Comparison of ENCODE assay signal across 24 cellular contexts in genomic region chr4:28277931-28278330, GRCh38.
DNase-seq lines count a peak whose midpoint lies in the region; TF ChIP-seq lines count a peak whose summit lies in the region.
"Had no signal": no experiment of that assay in that cellular context is flagged by ENCODE, and none has a peak within 500 bp of the region (broad histone marks: within the 10 kb centered on the region; RNA-seq: fewer than 3 reads in every experiment).

No MANE protein-coding gene starts in this region.

- CTCF ChIA-PET in HEK293T (lab: Yijun Ruan, JAX), result no interaction called here

- DNase-seq in EL (peak; percentile 23), globus pallidus (ENCODE audit: low spot score) (peak; percentile 86), putamen (ENCODE audit: low spot score) (peak; percentile 74), NCI-H1417 (lab: John Stamatoyannopoulos, UW) (no peak), NCI-H2107 (lab: John Stamatoyannopoulos, UW) (no peak), HEK293T (ENCODE audit: extremely low spot score) (no peak)
- DNase-seq: activated CD4-positive, alpha-beta T cell treated with anti-CD3 and anti-CD28 coated beads for 4 hours; activated naive CD4-positive, alpha-beta T cell treated with anti-CD3 and anti-CD28 coated beads, Interleukin-2, amount 50 U/mL, for 16 hours; activated T-cell treated with anti-CD3 and anti-CD28 coated beads, Interleukin-2, amount 50 U/mL, for 72 hours; aorta; CD4-positive, CD25-positive, alpha-beta regulatory T cell; DMS 273 treated with DMSO at 0.1 percent for 48 hours; GF-D8; Kasumi-1; left colon; NCI-H1092; NCI-H2029; NCI-H226; pancreas; right lobe of liver; SHP77 treated with DMSO at 0.1 percent for 48 hours; stimulated activated CD8-positive, alpha-beta memory T cell treated with anti-CD3 and anti-CD28 coated beads, Interleukin-4, amount 100 ng/mL, for 48 hours had no signal

- peak overlapping the region; percentile 39 for H3K27ac ChIP-seq in VCaP
- H3K27ac ChIP-seq: esophagus muscularis mucosa, pancreas, right lobe of liver had no signal

- no peak for TF ChIP-seq CTCF in VCaP (conservative IDR thresholded peaks at IDR 0.05)

- POLR2A ChIA-PET in HEK293T (lab: Yijun Ruan, JAX), result no interaction called here

TF ChIP-seq in HEK293T, 16 proteins besides CTCF, POLR2A, EP300 and RAD21:
- no peak for TF ChIP-seq ELF4 (IDR thresholded peaks at IDR 0.05)
- TF ChIP-seq BHLHE40 (IDR thresholded peaks at IDR 0.05; ENCODE audit: borderline replicate concordance), result no peak
- TF ChIP-seq L3MBTL2 (conservative IDR thresholded peaks at IDR 0.05), result no peak
- TF ChIP-seq HDGF (IDR thresholded peaks at IDR 0.05; ENCODE audit: borderline replicate concordance), result no peak

Comparison
In these comparisons a context has a peak if more than half of its experiments do, and no peak if none do; other contexts are left out.
1. DNase-seq: peak in EL (single experiment), globus pallidus (single experiment) and putamen (single experiment); none in NCI-H1417 (0 of 3), NCI-H2107 (single experiment) and HEK293T (single experiment).